In genomic region chr11:1574256-1575242, GRCh38 we compare ENCODE assay signal across 8 cellular contexts. TPM values are rescaled to one million over a fixed set of nuclear protein-coding genes. Genes with fewer than 3 reads are reported as not detected.
DNase-seq lines count a peak whose midpoint lies in the region; ATAC-seq and TF ChIP-seq lines count a peak whose summit lies in the region.

No MANE protein-coding gene starts in this region.

- ATAC-seq in gastroesophageal sphincter = peak; percentile 39
- ATAC-seq in GM18861 (IDR thresholded peaks at IDR 0.05; ENCODE audit: unreplicated experiment) = no peak

- peaks cover 4% of the 10 kb centered on the region for H3K9me3 Mint-ChIP-seq in activated naive CD4-positive, alpha-beta T cell treated with anti-CD3 and anti-CD28 coated beads for 36 hours

- H3K4me1 ChIP-seq in PC-9 (replicated peaks; ENCODE audit: insufficient read depth) (no peaks in the 10 kb centered on the region; the same call in 1 of the 2 replicates), gastroesophageal sphincter (peaks cover 0 to 50% (median 27%) of the 10 kb centered on the region in 3 donors), neutrophil (ENCODE audit: control insufficient read depth in 1 of 2, insufficient read depth in 1 of 2, low read depth in 1 of 2, low read length in 1 of 2) (peaks cover 0 to 14% of the 10 kb centered on the region in 2 experiments)

- H3K27me3 Mint-ChIP-seq in activated naive CD4-positive, alpha-beta T cell treated with anti-CD3 and anti-CD28 coated beads for 36 hours (ENCODE audit: low read depth) = peaks cover 15% of the 10 kb centered on the region

- peak overlapping the region; percentile 24 for H3K4me3 Mint-ChIP-seq in activated naive CD4-positive, alpha-beta T cell treated with anti-CD3 and anti-CD28 coated beads for 36 hours

- H3K4me3 ChIP-seq in PC-9 (peak overlapping the region; percentile 52; the same call in 1 of the 2 replicates), gastroesophageal sphincter (peak overlapping the region in 1 of 2 donors; percentile 73), neutrophil (ENCODE audit: low read depth in 1 of 2, low read length in 1 of 2) (no peak overlapping the region)

- CTCF ChIA-PET in HEK293T (lab: Yijun Ruan, JAX) = interaction anchor here (0.8 to 3.0 kb wide), 6 partner anchors 9 to 28 kb away, joined by 3 to 45 read pairs (median 8); no protein-coding TSS in a partner anchor
- CTCF ChIA-PET in PC-9 (lab: Charles Lee) = interaction anchor here (0.6 to 2.5 kb wide), 7 partner anchors 14 to 258 kb away, joined by 3 to 31 read pairs (median 4); no protein-coding TSS in a partner anchor
- CTCF ChIA-PET in activated naive CD4-positive, alpha-beta T cell treated with anti-CD3 and anti-CD28 coated beads for 36 hours (lab: Charles Lee) = interaction anchor here (0.6 to 3.4 kb wide), 34 partner anchors 9 to 460 kb away, joined by 3 to 56 read pairs (median 4); partner anchors contain the start of genes KRTAP5-2 and KRTAP5-5

- H3K4me2 ChIP-seq in PC-9 = peak overlapping the region; percentile 76

- H3K36me3 ChIP-seq in PC-9 (ENCODE audit: low read depth) (no peaks in the 10 kb centered on the region), gastroesophageal sphincter (no peaks in the 10 kb centered on the region), neutrophil (no peaks in the 10 kb centered on the region)

- H2AFZ ChIP-seq in PC-9 = no peak overlapping the region

- peaks cover 18% of the 10 kb centered on the region for H3K4me1 Mint-ChIP-seq in activated naive CD4-positive, alpha-beta T cell treated with anti-CD3 and anti-CD28 coated beads for 36 hours (ENCODE audit: low read depth)

- no peak for TF ChIP-seq POLR2A in gastroesophageal sphincter (IDR thresholded peaks at IDR 0.05)

- no peaks in the 10 kb centered on the region for H3K36me3 Mint-ChIP-seq in activated naive CD4-positive, alpha-beta T cell treated with anti-CD3 and anti-CD28 coated beads for 36 hours (ENCODE audit: low read depth)

- in situ Hi-C loops in Caki2 (cut with HindIII; ENCODE audit: low pct_unique_long_range_greater_than_20kb, low sequenced_read_pairs) = no loop called here

- TF ChIP-seq EP300 in gastroesophageal sphincter (IDR thresholded peaks at IDR 0.05) = no peak

- TF ChIP-seq CTCF in PC-9 (conservative IDR thresholded peaks at IDR 0.05) (peak; percentile 46), gastroesophageal sphincter (IDR thresholded peaks at IDR 0.05) (peak in 3 of 4 experiments; percentile 90 to 97 (median 93)), neutrophil (IDR thresholded peaks at IDR 0.05) (peak; percentile 52)

- intact Hi-C loops in PC-9 (cut with micrococcal nuclease; ENCODE audit: unreplicated experiment) = loop anchor here (2.0 kb wide), 2 partner anchors 20 to 28 kb away; no protein-coding TSS in a partner anchor
- intact Hi-C loops in activated naive CD4-positive, alpha-beta T cell treated with anti-CD3 and anti-CD28 coated beads for 36 hours (cut with micrococcal nuclease) = loop anchor here (1.0 to 5.0 kb wide), 6 partner anchors 28 to 568 kb away; no protein-coding TSS in a partner anchor

- POLR2A ChIA-PET in HEK293T (lab: Yijun Ruan, JAX) (interaction anchor here (0.9 to 2.6 kb wide), 4 partner anchors 10 to 57 kb away, joined by 3 to 20 read pairs (median 8); no protein-coding TSS in a partner anchor), PC-9 (lab: Charles Lee; ENCODE audit: unreplicated experiment) (interaction anchor here (0.9 kb wide), 1 partner anchor 28 kb away, joined by 6 read pairs; no protein-coding TSS in a partner anchor)

- no peaks in the 10 kb centered on the region for H4K20me1 ChIP-seq in PC-9 (ENCODE audit: insufficient read depth)

- no TSS peak for BruUV-seq in PC-9 (replicated peaks; lab: Mats Ljungman, UMichigan)

- no peaks in the 10 kb centered on the region for H3K9me2 ChIP-seq in PC-9 (ENCODE audit: insufficient read depth)

- WGBS in gastroesophageal sphincter (ENCODE audit: low coverage in 1 of 2), 2 donors = 21 to 30% methylated on average over 3 to 7 of the region's 70 CpGs

- DNase-seq in Caki2 (ENCODE audit: low read depth) (peak; percentile 61), HEK293T (ENCODE audit: extremely low spot score) (peak; percentile 80), PC-9 (peak in 1 of 2 experiments; percentile 42), middle frontal gyrus (ENCODE audit: extremely low spot score, low spot score) (no peak)
- peak; percentile 76 for DNase-seq in activated naive CD4-positive, alpha-beta T cell treated with anti-CD3 and anti-CD28 coated beads for 36 hours

- H3F3A ChIP-seq in PC-9 (ENCODE audit: insufficient read depth, low read depth) = peaks cover 6% of the 10 kb centered on the region; the same call in 1 of the 2 replicates

- no peak overlapping the region for H3K27ac Mint-ChIP-seq in activated naive CD4-positive, alpha-beta T cell treated with anti-CD3 and anti-CD28 coated beads for 36 hours

- H3K27me3 ChIP-seq in PC-9 (ENCODE audit: insufficient read depth, low read depth) (peaks cover 14% of the 10 kb centered on the region), gastroesophageal sphincter (peaks cover 15% of the 10 kb centered on the region), neutrophil (peaks cover 85% of the 10 kb centered on the region)

- H3K9me3 ChIP-seq in PC-9 (ENCODE audit: insufficient read depth, low read depth) (no peaks in the 10 kb centered on the region), gastroesophageal sphincter (peaks cover 0 to 8% (median 0%) of the 10 kb centered on the region in 3 donors), neutrophil (no peaks in the 10 kb centered on the region)

- no peaks in the 10 kb centered on the region for H3K79me2 ChIP-seq in PC-9 (ENCODE audit: low read depth)

- no peak overlapping the region for H3K27ac ChIP-seq in PC-9
- H3K27ac ChIP-seq in gastroesophageal sphincter = peak overlapping the region in 3 of 4 donors; percentile 81 to 94 (median 86)
- H3K27ac ChIP-seq in neutrophil = no peak overlapping the region

TF ChIP-seq in HEK293T, 16 proteins besides CTCF, POLR2A, EP300 and RAD21:
- no peak for TF ChIP-seq BHLHE40 (IDR thresholded peaks at IDR 0.05; ENCODE audit: borderline replicate concordance)
- TF ChIP-seq FOXK2 (IDR thresholded peaks at IDR 0.05) = no peak
- TF ChIP-seq ZNF384 (IDR thresholded peaks at IDR 0.05) = no peak
- TF ChIP-seq CTBP1 (IDR thresholded peaks at IDR 0.05; ENCODE audit: borderline replicate concordance) = no peak
- no peak for TF ChIP-seq LEF1 (IDR thresholded peaks at IDR 0.05; ENCODE audit: borderline replicate concordance)
- no peak for TF ChIP-seq HDGF (IDR thresholded peaks at IDR 0.05; ENCODE audit: borderline replicate concordance)
- TF ChIP-seq ELF4 (IDR thresholded peaks at IDR 0.05) = no peak
- TF ChIP-seq ARNT (IDR thresholded peaks at IDR 0.05) = 0 out of 2 replicates have a peak, but pooled peaks have one; percentile 22
- TF ChIP-seq NFRKB (IDR thresholded peaks at IDR 0.05) = no peak
- peak; percentile 62; the same call in 1 of the 2 replicates for TF ChIP-seq FOXM1 (IDR thresholded peaks at IDR 0.05; ENCODE audit: borderline replicate concordance)
- TF ChIP-seq FOXA1 (IDR thresholded peaks at IDR 0.05) = no peak
- no peak for TF ChIP-seq SUZ12 (IDR thresholded peaks at IDR 0.05)

RNA-seq across cellular contexts. Expression of gene DUSP8, which starts 2.5 kb away (rescaled TPM):
- 0.07 and 1.2 TPM in 2 replicates for total RNA-seq in Caki2 (2014; rRNA removed; shearing (Covaris generic); ENCODE audit: low replicate concordance)
- total RNA-seq in PC-9 (2021) = 2.6 and 4.2 TPM in 2 replicates
- total RNA-seq in activated naive CD4-positive, alpha-beta T cell treated with anti-CD3 and anti-CD28 coated beads for 36 hours = 1 to 10 TPM; 2.9 to 3.0 TPM
- 1 to 10 TPM; 3.3 to 7.8 (median 4.9) TPM for total RNA-seq in gastroesophageal sphincter

RNA-seq across cellular contexts. Expression of gene KRTAP5-1, which starts 10.5 kb away (rescaled TPM):
- not detected in 2 replicates for total RNA-seq in Caki2 (2014; rRNA removed; shearing (Covaris generic); ENCODE audit: low replicate concordance)
- total RNA-seq in PC-9 (2021) = not detected in 2 replicates
- total RNA-seq in activated naive CD4-positive, alpha-beta T cell treated with anti-CD3 and anti-CD28 coated beads for 36 hours = not detected
- not detected for total RNA-seq in gastroesophageal sphincter

RNA-seq across cellular contexts. Expression of gene KRTAP5-2, which starts 23.5 kb away (rescaled TPM):
- total RNA-seq in Caki2 (2014; rRNA removed; shearing (Covaris generic); ENCODE audit: low replicate concordance) = not detected in 2 replicates
- not detected in 2 replicates for total RNA-seq in PC-9 (2021)
- total RNA-seq in activated naive CD4-positive, alpha-beta T cell treated with anti-CD3 and anti-CD28 coated beads for 36 hours = not detected
- total RNA-seq in gastroesophageal sphincter = not detected

RNA-seq across cellular contexts. Expression of gene KRTAP5-3, which starts 33.7 kb away (rescaled TPM):
- total RNA-seq in Caki2 (2014; rRNA removed; shearing (Covaris generic); ENCODE audit: low replicate concordance) = not detected in 2 replicates
- not detected in 2 replicates for total RNA-seq in PC-9 (2021)
- total RNA-seq in activated naive CD4-positive, alpha-beta T cell treated with anti-CD3 and anti-CD28 coated beads for 36 hours = not detected
- total RNA-seq in gastroesophageal sphincter = not detected

RNA-seq across cellular contexts. Expression of gene KRTAP5-4, which starts 47.4 kb away (rescaled TPM):
- total RNA-seq in Caki2 (2014; rRNA removed; shearing (Covaris generic); ENCODE audit: low replicate concordance) = not detected in 2 replicates
- total RNA-seq in PC-9 (2021) (not detected in 2 replicates), gastroesophageal sphincter (not detected)
- not detected for total RNA-seq in activated naive CD4-positive, alpha-beta T cell treated with anti-CD3 and anti-CD28 coated beads for 36 hours

Comparison
In these comparisons a context has a peak if more than half of its experiments do, and no peak if none do; other contexts are left out.
1. H3K27ac ChIP-seq: peak in gastroesophageal sphincter (3 of 4); none in PC-9 (single experiment) and neutrophil (single experiment).
2. Peak in every context shown above with its lines, with median percentiles within 50 percentile points of each other: CTCF ChIP-seq.